In genomic region chr5:6525910-6526309, GRCh38 we compare ENCODE assay signal across 10 cellular contexts.
DNase-seq lines count a peak whose midpoint lies in the region; ATAC-seq and TF ChIP-seq lines count a peak whose summit lies in the region.
"Had no signal": no experiment of that assay in that cellular context is flagged by ENCODE, and none has a peak within 500 bp of the region (broad histone marks: within the 10 kb centered on the region; RNA-seq: fewer than 3 reads in every experiment).

No MANE protein-coding gene starts in this region.

- H3K4me1 ChIP-seq in transverse colon = no peaks in the 10 kb centered on the region
- H3K4me1 ChIP-seq: upper lobe of right lung had no signal

- TF ChIP-seq EP300 in transverse colon (IDR thresholded peaks at IDR 0.05; ENCODE audit: low read depth) = no peak

- ATAC-seq in Right ventricle myocardium inferior (peak; percentile 61), HG03354 (IDR thresholded peaks at IDR 0.05; ENCODE audit: poor library complexity, severe bottlenecking, unreplicated experiment) (no peak), GM18498 (IDR thresholded peaks at IDR 0.05; ENCODE audit: unreplicated experiment) (no peak)
- ATAC-seq: naive thymus-derived CD4-positive, alpha-beta T cell; upper lobe of right lung had no signal

- TF ChIP-seq POLR2A in transverse colon (IDR thresholded peaks at IDR 0.05) = no peak

- H3K27me3 ChIP-seq in transverse colon = no peaks in the 10 kb centered on the region
- H3K27me3 ChIP-seq: upper lobe of right lung had no signal

- H3K4me3 ChIP-seq in fibroblast of villous mesenchyme (ENCODE audit: low read depth, low read length) (no peak overlapping the region), transverse colon (no peak overlapping the region)
- H3K4me3 ChIP-seq: upper lobe of right lung had no signal

- H3K36me3 ChIP-seq in transverse colon = no peaks in the 10 kb centered on the region
- H3K36me3 ChIP-seq: upper lobe of right lung had no signal

- intact Hi-C loops in Right ventricle myocardium inferior (cut with DNase I) = loop anchor here (10.0 kb wide), 2 partner anchors 231 to 1031 kb away; no protein-coding TSS in a partner anchor
- intact Hi-C loops in cardiac septum (cut with DNase I) = loop anchor here (5.0 kb wide), 1 partner anchor 234 kb away; no protein-coding TSS in a partner anchor
- intact Hi-C loops in transverse colon (cut with DNase I; ENCODE audit: low total_unique reads) = no loop called here
- intact Hi-C loops in posterior cingulate gyrus (cut with DNase I) = no loop called here

- H3K27ac ChIP-seq in transverse colon = no peak overlapping the region
- H3K27ac ChIP-seq: upper lobe of right lung had no signal

- no peaks in the 10 kb centered on the region for H3K9me3 ChIP-seq in transverse colon
- H3K9me3 ChIP-seq: upper lobe of right lung had no signal

- DNase-seq in Right ventricle myocardium inferior (ENCODE audit: missing footprints) = no peak
- DNase-seq in cardiac septum (ENCODE audit: low spot score) = no peak
- DNase-seq in NCI-H82 (lab: John Stamatoyannopoulos, UW) = peak; percentile 65
- peak; percentile 10 for DNase-seq in fibroblast of villous mesenchyme (ENCODE audit: low read depth)
- DNase-seq in transverse colon = no peak
- DNase-seq in posterior cingulate gyrus = no peak
- DNase-seq: naive thymus-derived CD4-positive, alpha-beta T cell; upper lobe of right lung had no signal

- 29 to 55% methylated on average over 2 to 9 of the region's 9 CpGs for whole genome bisulfite sequencing in transverse colon (ENCODE audit: low coverage in 1 of 2), 2 donors

- in situ Hi-C loops in transverse colon (cut with MboI; ENCODE audit: low pct_ligation_motif_present in 1 of 4, low pct_unique_long_range_greater_than_20kb in 1 of 4, low sequenced_read_pairs in 3 of 4) = no loop called here

- TF ChIP-seq CTCF in fibroblast of villous mesenchyme (IDR thresholded peaks at IDR 0.05; ENCODE audit: insufficient read depth, low read depth, low read length) (peak; percentile 18), transverse colon (IDR thresholded peaks at IDR 0.05) (peak in 1 of 5 experiments; percentile 6)

Comparison
In these comparisons a context has a peak if more than half of its experiments do, and no peak if none do; other contexts are left out.
1. DNase-seq: peak in NCI-H82 (single experiment) and fibroblast of villous mesenchyme (single experiment); none in Right ventricle myocardium inferior (single experiment), cardiac septum (single experiment), transverse colon (single experiment) and posterior cingulate gyrus (0 of 10).
2. intact Hi-C loops: an anchor here in Right ventricle myocardium inferior (10.0 kb wide) and cardiac septum (5.0 kb wide); none called in transverse colon and posterior cingulate gyrus.